1 cellular context compared by ENCODE assay signal in the genomic region with DNA sequence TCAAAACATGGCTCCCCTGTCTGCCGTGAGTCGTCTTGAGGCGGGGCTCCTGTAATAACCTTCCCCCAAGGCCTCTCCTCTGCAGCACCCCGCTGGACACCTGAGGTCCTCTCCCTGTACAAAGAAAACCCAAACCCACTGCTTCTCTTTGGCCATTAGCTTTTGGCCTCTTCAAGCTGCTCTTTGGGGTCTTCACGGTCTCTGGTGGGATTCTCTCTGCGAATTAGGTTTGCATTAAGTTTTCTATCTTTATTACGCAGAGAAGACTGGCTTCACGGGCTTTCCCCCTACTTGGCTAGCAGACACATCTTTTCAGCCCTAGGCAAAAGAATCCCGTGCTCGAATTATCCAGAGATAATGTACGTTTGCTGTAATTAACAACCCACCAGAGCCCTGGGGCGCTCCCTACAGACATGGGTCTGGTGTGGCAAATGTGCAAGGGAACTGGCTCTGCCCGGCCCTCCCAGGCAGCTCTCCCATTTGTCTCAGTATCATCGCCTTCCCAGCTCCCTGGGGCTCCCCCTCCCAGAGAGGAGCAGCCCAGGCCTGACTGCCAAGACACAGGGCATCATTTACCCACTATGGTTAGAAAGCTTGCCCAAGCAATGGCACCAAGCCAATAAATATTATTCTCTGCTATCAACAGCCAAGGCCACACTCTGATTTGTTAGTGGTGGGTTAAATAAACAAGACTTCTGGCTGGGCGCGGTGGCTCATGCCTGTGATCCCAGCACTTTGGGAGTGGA.
TF ChIP-seq lines count a peak whose summit lies in the region.

No MANE protein-coding gene starts in this region.

TF ChIP-seq in liver, 16 proteins besides CTCF, POLR2A, EP300 and RAD21:
- TF ChIP-seq, protein P1, sequence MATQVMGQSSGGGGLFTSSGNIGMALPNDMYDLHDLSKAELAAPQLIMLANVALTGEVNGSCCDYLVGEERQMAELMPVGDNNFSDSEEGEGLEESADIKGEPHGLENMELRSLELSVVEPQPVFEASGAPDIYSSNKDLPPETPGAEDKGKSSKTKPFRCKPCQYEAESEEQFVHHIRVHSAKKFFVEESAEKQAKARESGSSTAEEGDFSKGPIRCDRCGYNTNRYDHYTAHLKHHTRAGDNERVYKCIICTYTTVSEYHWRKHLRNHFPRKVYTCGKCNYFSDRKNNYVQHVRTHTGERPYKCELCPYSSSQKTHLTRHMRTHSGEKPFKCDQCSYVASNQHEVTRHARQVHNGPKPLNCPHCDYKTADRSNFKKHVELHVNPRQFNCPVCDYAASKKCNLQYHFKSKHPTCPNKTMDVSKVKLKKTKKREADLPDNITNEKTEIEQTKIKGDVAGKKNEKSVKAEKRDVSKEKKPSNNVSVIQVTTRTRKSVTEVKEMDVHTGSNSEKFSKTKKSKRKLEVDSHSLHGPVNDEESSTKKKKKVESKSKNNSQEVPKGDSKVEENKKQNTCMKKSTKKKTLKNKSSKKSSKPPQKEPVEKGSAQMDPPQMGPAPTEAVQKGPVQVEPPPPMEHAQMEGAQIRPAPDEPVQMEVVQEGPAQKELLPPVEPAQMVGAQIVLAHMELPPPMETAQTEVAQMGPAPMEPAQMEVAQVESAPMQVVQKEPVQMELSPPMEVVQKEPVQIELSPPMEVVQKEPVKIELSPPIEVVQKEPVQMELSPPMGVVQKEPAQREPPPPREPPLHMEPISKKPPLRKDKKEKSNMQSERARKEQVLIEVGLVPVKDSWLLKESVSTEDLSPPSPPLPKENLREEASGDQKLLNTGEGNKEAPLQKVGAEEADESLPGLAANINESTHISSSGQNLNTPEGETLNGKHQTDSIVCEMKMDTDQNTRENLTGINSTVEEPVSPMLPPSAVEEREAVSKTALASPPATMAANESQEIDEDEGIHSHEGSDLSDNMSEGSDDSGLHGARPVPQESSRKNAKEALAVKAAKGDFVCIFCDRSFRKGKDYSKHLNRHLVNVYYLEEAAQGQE (IDR thresholded peaks at IDR 0.05): no peak
- peak in 1 of 2 donors; percentile 68 for TF ChIP-seq RXRA (IDR thresholded peaks at IDR 0.05)
- TF ChIP-seq SP1 (IDR thresholded peaks at IDR 0.05): no peak
- TF ChIP-seq, protein P2, sequence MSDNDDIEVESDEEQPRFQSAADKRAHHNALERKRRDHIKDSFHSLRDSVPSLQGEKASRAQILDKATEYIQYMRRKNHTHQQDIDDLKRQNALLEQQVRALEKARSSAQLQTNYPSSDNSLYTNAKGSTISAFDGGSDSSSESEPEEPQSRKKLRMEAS (IDR thresholded peaks at IDR 0.05): no peak
- no peak for TF ChIP-seq HNF4G (IDR thresholded peaks at IDR 0.05)
- TF ChIP-seq FOXA2 (IDR thresholded peaks at IDR 0.05): peak; percentile 90
- no peak for TF ChIP-seq GABPA (IDR thresholded peaks at IDR 0.05 in 1 of 2, conservative IDR thresholded peaks at IDR 0.05 in 1 of 2)
- peak; percentile 89 for TF ChIP-seq FOXA1 (IDR thresholded peaks at IDR 0.05)
- no peak for TF ChIP-seq NR2F2 (IDR thresholded peaks at IDR 0.05)
- TF ChIP-seq TAF1 (conservative IDR thresholded peaks at IDR 0.05): no peak
- TF ChIP-seq, protein P3, sequence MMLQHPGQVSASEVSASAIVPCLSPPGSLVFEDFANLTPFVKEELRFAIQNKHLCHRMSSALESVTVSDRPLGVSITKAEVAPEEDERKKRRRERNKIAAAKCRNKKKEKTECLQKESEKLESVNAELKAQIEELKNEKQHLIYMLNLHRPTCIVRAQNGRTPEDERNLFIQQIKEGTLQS (IDR thresholded peaks at IDR 0.05): no peak
- TF ChIP-seq JUND (IDR thresholded peaks at IDR 0.05): peak in 1 of 2 donors; percentile 27
- TF ChIP-seq EGR1 (IDR thresholded peaks at IDR 0.05; ENCODE audit: low read depth in 2 of 2): no peak
- peak; percentile 36 for TF ChIP-seq YY1 (IDR thresholded peaks at IDR 0.05)
- TF ChIP-seq HNF4A (conservative IDR thresholded peaks at IDR 0.05): peak in 1 of 2 donors; percentile 72
- TF ChIP-seq, protein P4, sequence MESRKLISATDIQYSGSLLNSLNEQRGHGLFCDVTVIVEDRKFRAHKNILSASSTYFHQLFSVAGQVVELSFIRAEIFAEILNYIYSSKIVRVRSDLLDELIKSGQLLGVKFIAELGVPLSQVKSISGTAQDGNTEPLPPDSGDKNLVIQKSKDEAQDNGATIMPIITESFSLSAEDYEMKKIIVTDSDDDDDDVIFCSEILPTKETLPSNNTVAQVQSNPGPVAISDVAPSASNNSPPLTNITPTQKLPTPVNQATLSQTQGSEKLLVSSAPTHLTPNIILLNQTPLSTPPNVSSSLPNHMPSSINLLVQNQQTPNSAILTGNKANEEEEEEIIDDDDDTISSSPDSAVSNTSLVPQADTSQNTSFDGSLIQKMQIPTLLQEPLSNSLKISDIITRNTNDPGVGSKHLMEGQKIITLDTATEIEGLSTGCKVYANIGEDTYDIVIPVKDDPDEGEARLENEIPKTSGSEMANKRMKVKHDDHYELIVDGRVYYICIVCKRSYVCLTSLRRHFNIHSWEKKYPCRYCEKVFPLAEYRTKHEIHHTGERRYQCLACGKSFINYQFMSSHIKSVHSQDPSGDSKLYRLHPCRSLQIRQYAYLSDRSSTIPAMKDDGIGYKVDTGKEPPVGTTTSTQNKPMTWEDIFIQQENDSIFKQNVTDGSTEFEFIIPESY (IDR thresholded peaks at IDR 0.05): no peak
